21 cellular contexts compared by ENCODE assay signal in genomic region chrX:109831326-109831985, GRCh38.
DNase-seq lines count a peak whose midpoint lies in the region; ATAC-seq, FAIRE-seq and TF ChIP-seq lines count a peak whose summit lies in the region.
"Had no signal": no experiment of that assay in that cellular context is flagged by ENCODE, and none has a peak within 500 bp of the region (broad histone marks: within the 10 kb centered on the region; RNA-seq: fewer than 3 reads in every experiment).

No MANE protein-coding gene starts in this region.

- H3K4me1 ChIP-seq in ACC112 (ENCODE audit: control insufficient read depth, insufficient read depth, low read length, unreplicated experiment) (peaks cover 27% of the 10 kb centered on the region), OCI-LY7 (ENCODE audit: insufficient read depth, low read length, poor library complexity, severe bottlenecking) (peaks cover 5% of the 10 kb centered on the region), thyroid gland (no peaks in the 10 kb centered on the region)
- H3K4me1 ChIP-seq: BLaER1, prostate gland had no signal

- FAIRE-seq in GM19239 (lab: Jason Lieb, UNC), result peak; percentile 88
- FAIRE-seq: H1 had no signal

- no peaks in the 10 kb centered on the region for H3K36me3 ChIP-seq in ACC112 (ENCODE audit: insufficient read depth, low read length)
- H3K36me3 ChIP-seq in OCI-LY7 (ENCODE audit: insufficient read depth, low read length), result no peaks in the 10 kb centered on the region
- H3K36me3 ChIP-seq in thyroid gland, result no peaks in the 10 kb centered on the region
- H3K36me3 ChIP-seq: BLaER1, prostate gland had no signal

- ATAC-seq in HG02642 (IDR thresholded peaks at IDR 0.05; ENCODE audit: poor library complexity, unreplicated experiment), result peak; percentile 46
- ATAC-seq: foreskin keratinocyte, SK-N-SH treated with all-trans-retinoic acid at 6 μM for 48 hours had no signal

- H3K79me2 ChIP-seq in ACC112 (ENCODE audit: control insufficient read depth, insufficient read depth, low read length, unreplicated experiment) (no peaks in the 10 kb centered on the region), OCI-LY7 (ENCODE audit: insufficient read depth, low read depth, low read length) (no peaks in the 10 kb centered on the region)

- intact Hi-C loops in OCI-LY7 (cut with micrococcal nuclease; ENCODE audit: unreplicated experiment), result no loop called here
- intact Hi-C loops in thyroid gland (cut with DNase I), result no loop called here

- CTCF ChIA-PET in OCI-LY7 (lab: Charles Lee; ENCODE audit: unreplicated experiment), result no interaction called here

- BruUV-seq in OCI-LY7 (replicated peaks; lab: Mats Ljungman, UMichigan), result no TSS peak

- TF ChIP-seq CTCF in OCI-LY7 (conservative IDR thresholded peaks at IDR 0.05; ENCODE audit: low read length) (no peak), thyroid gland (IDR thresholded peaks at IDR 0.05) (no peak)

- no peaks in the 10 kb centered on the region for H3K9me3 ChIP-seq in OCI-LY7 (ENCODE audit: low read length)
- no peaks in the 10 kb centered on the region for H3K9me3 ChIP-seq in thyroid gland
- H3K9me3 ChIP-seq: BLaER1, prostate gland had no signal

- DNase-seq in GM19239 (ENCODE audit: insufficient read length, low spot score) (no peak), OCI-LY7 (ENCODE audit: low spot score) (no peak), thyroid gland (no peak), NCI-H2029 (lab: John Stamatoyannopoulos, UW) (no peak), NCI-H187 treated with DMSO at 0.1 percent for 48 hours (lab: John Stamatoyannopoulos, UW) (no peak), NCI-H510A (lab: John Stamatoyannopoulos, UW) (no peak)
- DNase-seq: 8988T; foreskin keratinocyte; NCI-H1694; NCI-H446; nephron progenitor cell; RPMI8226; stimulated activated CD4-positive, alpha-beta T cell treated with anti-CD3 and anti-CD28 coated beads, Interleukin-4, amount 100 ng/mL, for 4 hours had no signal

- H3K27ac ChIP-seq in ACC112 (ENCODE audit: low read depth, low read length) (peak overlapping the region; percentile 19; the same call in 1 of the 2 replicates), OCI-LY7 (ENCODE audit: low read depth, low read length, poor library complexity, severe bottlenecking) (no peak overlapping the region), thyroid gland (no peak overlapping the region)
- H3K27ac ChIP-seq: BLaER1, epithelial cell of prostate, foreskin keratinocyte, prostate gland, skin epidermis had no signal

- H2AFZ ChIP-seq in ACC112 (ENCODE audit: low read length, unreplicated experiment), result no peak overlapping the region
- no peak overlapping the region for H2AFZ ChIP-seq in OCI-LY7 (ENCODE audit: low read length)

- H3K9me2 ChIP-seq in OCI-LY7 (ENCODE audit: insufficient read depth, low read length), result no peaks in the 10 kb centered on the region

- no peak overlapping the region for H3K4me3 ChIP-seq in ACC112 (ENCODE audit: low read depth, low read length)
- H3K4me3 ChIP-seq in OCI-LY7 (ENCODE audit: low read depth, low read length, poor library complexity, severe bottlenecking), result no peak overlapping the region
- no peak overlapping the region for H3K4me3 ChIP-seq in thyroid gland (replicated peaks in 1 of 3)
- H3K4me3 ChIP-seq: BLaER1, prostate gland, skin epidermis had no signal

- H3K4me2 ChIP-seq in OCI-LY7 (ENCODE audit: low read length), result 0 out of 2 replicates have a peak overlapping the region, but pooled peaks have one; percentile 12
- H3K4me2 ChIP-seq: BLaER1 had no signal

- WGBS in thyroid gland, 2 donors, result 74 to 76% methylated on average over 6 of the region's 6 CpGs

- POLR2A ChIA-PET in OCI-LY7 (lab: Charles Lee), result interaction anchor here (0.8 to 1.0 kb wide), 2 partner anchors 11 to 24 kb away, joined by 3 read pairs; no protein-coding TSS in a partner anchor

- no peak for TF ChIP-seq POLR2A in thyroid gland (IDR thresholded peaks at IDR 0.05)

- H3K27me3 ChIP-seq in ACC112 (ENCODE audit: insufficient read depth, low read length) (no peaks in the 10 kb centered on the region), thyroid gland (no peaks in the 10 kb centered on the region)
- H3K27me3 ChIP-seq: foreskin keratinocyte had no signal

- no peaks in the 10 kb centered on the region for H4K20me1 ChIP-seq in OCI-LY7 (ENCODE audit: insufficient read depth, low read length)
- H4K20me1 ChIP-seq: BLaER1 had no signal
